1 cellular context compared by ENCODE assay signal in genomic region chr18:63379639-63379962, GRCh38.
TF ChIP-seq lines count a peak whose summit lies in the region.

No MANE protein-coding gene starts in this region.

TF ChIP-seq in IMR-90, 13 proteins besides CTCF, POLR2A, EP300 and RAD21 (continued from another document):
- TF ChIP-seq SMC3 (IDR thresholded peaks at IDR 0.05; ENCODE audit: low read depth, low read length), result no peak
- TF ChIP-seq RCOR1 (IDR thresholded peaks at IDR 0.05; ENCODE audit: insufficient replicate concordance, low read length), result no peak
